In the genomic region with DNA sequence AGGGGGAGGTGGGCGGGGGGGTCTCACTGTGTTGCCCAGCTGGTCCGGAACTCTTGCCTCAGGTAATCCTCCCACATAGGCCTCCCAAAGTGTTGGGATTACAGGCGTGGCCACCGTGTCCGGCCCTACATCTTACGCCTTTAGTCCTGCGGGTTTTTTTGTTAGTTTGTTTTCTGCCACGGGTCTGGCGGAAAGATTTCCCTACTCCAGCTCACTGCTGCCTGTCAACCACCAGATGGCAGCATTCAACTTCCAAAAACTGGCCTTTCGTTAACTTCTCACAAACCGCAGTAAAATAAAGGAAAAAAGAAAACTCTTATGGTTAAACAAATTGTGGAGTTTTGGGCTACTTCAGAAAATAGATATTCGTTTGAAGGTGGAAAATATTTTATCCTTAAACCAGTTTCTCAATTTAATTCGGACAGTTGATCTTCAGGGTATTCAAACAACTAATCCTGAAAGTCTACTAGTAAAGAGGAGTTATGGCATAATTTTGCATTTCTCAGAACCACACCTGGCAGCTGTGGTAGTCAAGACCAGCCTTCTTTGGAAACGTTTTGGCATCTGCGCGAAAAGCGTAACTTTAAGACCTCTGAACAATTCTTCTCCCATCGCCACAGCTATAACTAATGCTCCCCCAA, we compare ENCODE assay signal across 8 cellular contexts. TPM values are rescaled to one million over a fixed set of nuclear protein-coding genes. Genes with fewer than 3 reads are reported as not detected.
DNase-seq lines count a peak whose midpoint lies in the region; ATAC-seq, FAIRE-seq and TF ChIP-seq lines count a peak whose summit lies in the region.

No MANE protein-coding gene starts in this region.

- H3K27me3 ChIP-seq in HepG2 (ENCODE audit: control insufficient read depth in 1 of 2, insufficient read depth in 2 of 2, low read length in 2 of 2) = no peaks in the 10 kb centered on the region
- no peaks in the 10 kb centered on the region for H3K27me3 ChIP-seq in upper lobe of left lung

- TF ChIP-seq RAD21 in HepG2 (CRISPR knock-in tag; IDR thresholded peaks at IDR 0.05) = peak; percentile 53

- peaks cover 13% of the 10 kb centered on the region for H3K4me1 ChIP-seq in HepG2 (ENCODE audit: insufficient read depth, low read length)
- H3K4me1 ChIP-seq in upper lobe of left lung = no peaks in the 10 kb centered on the region

- no peaks in the 10 kb centered on the region for H3K36me3 Mint-ChIP-seq in activated T-cell treated with anti-CD3 and anti-CD28 coated beads, Interleukin-2, amount 50 U/mL, for 72 hours (ENCODE audit: insufficient read depth in 2 of 2)
- H3K36me3 Mint-ChIP-seq in activated T-cell treated with anti-CD3 and anti-CD28 coated beads, Interleukin-2, amount 50 U/mL, for 4 hours (ENCODE audit: insufficient read depth) = no peaks in the 10 kb centered on the region
- H3K36me3 Mint-ChIP-seq in chondrocyte (ENCODE audit: low read depth) = no peaks in the 10 kb centered on the region

- H3K36me3 ChIP-seq in HepG2 (replicated peaks in 1 of 2; ENCODE audit: control insufficient read depth in 1 of 2, insufficient read depth in 2 of 2, low read length in 2 of 2) (no peaks in the 10 kb centered on the region), upper lobe of left lung (no peaks in the 10 kb centered on the region)

- H3K4me2 ChIP-seq in HepG2 (ENCODE audit: low read depth, low read length) = peak overlapping the region; percentile 36; the same call in 1 of the 2 replicates

- DNase-seq in activated T-cell treated with anti-CD3 and anti-CD28 coated beads, Interleukin-2, amount 50 U/mL, for 72 hours = peak; percentile 2 to 10
- DNase-seq in activated T-cell treated with anti-CD3 and anti-CD28 coated beads, Interleukin-2, amount 50 U/mL, for 4 hours = no peak
- DNase-seq in NCI-H82 (lab: John Stamatoyannopoulos, UW) (peak; percentile 74), chondrocyte (ENCODE audit: low spot score) (no peak), HepG2 (ENCODE audit: low spot score) (peak; percentile 36), upper lobe of left lung (peak in 1 of 2 donors; percentile 24)
- DNase-seq in activated CD8-positive, alpha-beta memory T cell treated with anti-CD3 and anti-CD28 coated beads, Interleukin-2, amount 50 U/mL, for 48 hours = no peak

- TF ChIP-seq EP300 in HepG2 (IDR thresholded peaks at IDR 0.05; ENCODE audit: low read depth in 2 of 2, low read length in 2 of 2) (no peak), HepG2 (CRISPR knock-in tag; IDR thresholded peaks at IDR 0.05; ENCODE audit: borderline replicate concordance) (no peak), upper lobe of left lung (IDR thresholded peaks at IDR 0.05) (no peak)

- no TSS peak for BruUV-seq in HepG2 (replicated peaks; lab: Mats Ljungman, UMichigan)

- no peaks in the 10 kb centered on the region for H4K20me1 ChIP-seq in HepG2 (ENCODE audit: insufficient read depth, low read length)

- no peak overlapping the region for H3K4me3 Mint-ChIP-seq in activated T-cell treated with anti-CD3 and anti-CD28 coated beads, Interleukin-2, amount 50 U/mL, for 72 hours
- no peak overlapping the region for H3K4me3 Mint-ChIP-seq in activated T-cell treated with anti-CD3 and anti-CD28 coated beads, Interleukin-2, amount 50 U/mL, for 4 hours
- H3K4me3 Mint-ChIP-seq in chondrocyte (ENCODE audit: unreplicated experiment) = peak overlapping the region; percentile 66

- peak; percentile 94 for TF ChIP-seq CTCF in chondrocyte (IDR thresholded peaks at IDR 0.05)
- TF ChIP-seq CTCF in HepG2 (CRISPR knock-in tag; IDR thresholded peaks at IDR 0.05) = peak; percentile 66
- peak; percentile 62 to 90 (median 78) for TF ChIP-seq CTCF in upper lobe of left lung (IDR thresholded peaks at IDR 0.05)

- CTCF ChIA-PET in HepG2 (lab: Yijun Ruan, JAX; ENCODE audit: low intra/inter-chr PET ratio, low total read pairs) = interaction anchor here (1.6 kb wide), 1 partner anchor 312 kb away, joined by 7 read pairs; no protein-coding TSS in a partner anchor

- no peak overlapping the region for H2AFZ ChIP-seq in HepG2 (ENCODE audit: low read length)

- WGBS in HepG2 (ENCODE audit: low lambda C conversion rate) = 21% methylated on average over 18 of the region's 18 CpGs
- 18 to 20% methylated on average over 18 of the region's 18 CpGs for WGBS in upper lobe of left lung, 2 donors

- peak; percentile 49 for FAIRE-seq in HepG2 (lab: Jason Lieb, UNC)

- H3K9ac ChIP-seq in HepG2 (ENCODE audit: insufficient read depth, low read depth, low read length) = no peak overlapping the region

- H3K27me3 Mint-ChIP-seq in activated T-cell treated with anti-CD3 and anti-CD28 coated beads, Interleukin-2, amount 50 U/mL, for 72 hours (ENCODE audit: low read depth) = peaks cover 19% of the 10 kb centered on the region
- peaks cover 2% of the 10 kb centered on the region for H3K27me3 Mint-ChIP-seq in activated T-cell treated with anti-CD3 and anti-CD28 coated beads, Interleukin-2, amount 50 U/mL, for 4 hours (ENCODE audit: low read depth)
- H3K27me3 Mint-ChIP-seq in chondrocyte (ENCODE audit: low read depth) = no peaks in the 10 kb centered on the region

- H3K27ac ChIP-seq in HepG2 (ENCODE audit: extremely low read length, insufficient read depth, low read length) (no peak overlapping the region), upper lobe of left lung (peak overlapping the region in 1 of 4 donors; percentile 5)

- POLR2A ChIA-PET in HepG2 (lab: Yijun Ruan, JAX) = interaction anchor here (1.3 kb wide), 1 partner anchor 14 kb away, joined by 4 read pairs; no protein-coding TSS in a partner anchor

- no peak for ATAC-seq in activated T-cell treated with anti-CD3 and anti-CD28 coated beads, Interleukin-2, amount 50 U/mL, for 72 hours (replicated peaks in 1 of 2)
- no peak for ATAC-seq in activated T-cell treated with anti-CD3 and anti-CD28 coated beads, Interleukin-2, amount 50 U/mL, for 4 hours
- ATAC-seq in HG03135 (IDR thresholded peaks at IDR 0.05; ENCODE audit: unreplicated experiment) = peak; percentile 60
- no peak; the same call in 2 of the 3 replicates for ATAC-seq in HepG2
- peak in 1 of 2 donors; percentile 47 for ATAC-seq in upper lobe of left lung (ENCODE audit: low FRiP score in 2 of 2)

- no peaks in the 10 kb centered on the region for H3K79me2 ChIP-seq in HepG2 (ENCODE audit: insufficient read depth, low read length)

- TF ChIP-seq POLR2A in HepG2 (IDR thresholded peaks at IDR 0.05; ENCODE audit: insufficient read depth in 1 of 2, low read depth in 2 of 2, low read length in 2 of 2) (no peak), upper lobe of left lung (IDR thresholded peaks at IDR 0.05) (no peak)

- intact Hi-C loops in HepG2 (cut with micrococcal nuclease; ENCODE audit: unreplicated experiment) = loop anchor here (1.0 kb wide), 1 partner anchor 313 kb away; no protein-coding TSS in a partner anchor

- no peak overlapping the region; a peak in 1 of 6 replicates for H3K4me3 ChIP-seq in HepG2 (replicated peaks in 1 of 3; ENCODE audit: insufficient read depth in 1 of 3, low read depth in 2 of 3, low read length in 3 of 3)
- peak overlapping the region in 1 of 4 donors; percentile 4 for H3K4me3 ChIP-seq in upper lobe of left lung

- H3K9me3 Mint-ChIP-seq in activated T-cell treated with anti-CD3 and anti-CD28 coated beads, Interleukin-2, amount 50 U/mL, for 72 hours = no peaks in the 10 kb centered on the region
- no peaks in the 10 kb centered on the region for H3K9me3 Mint-ChIP-seq in activated T-cell treated with anti-CD3 and anti-CD28 coated beads, Interleukin-2, amount 50 U/mL, for 4 hours
- peaks cover 2% of the 10 kb centered on the region for H3K9me3 Mint-ChIP-seq in chondrocyte (ENCODE audit: low read depth)

- in situ Hi-C loops in HepG2 (cut with HindIII; ENCODE audit: extremely low pct_ligation_motif_present, low pct_unique_long_range_greater_than_20kb) = loop anchor here (5.0 to 10.0 kb wide), 2 partner anchors 232 to 314 kb away; partner anchors contain the start of gene PLS3

- H3K9me3 ChIP-seq in HepG2 (ENCODE audit: low read length) = no peaks in the 10 kb centered on the region
- H3K9me3 ChIP-seq in upper lobe of left lung = no peaks in the 10 kb centered on the region

- H3K4me1 Mint-ChIP-seq in activated T-cell treated with anti-CD3 and anti-CD28 coated beads, Interleukin-2, amount 50 U/mL, for 72 hours (ENCODE audit: low read depth) = peaks cover 5% of the 10 kb centered on the region
- H3K4me1 Mint-ChIP-seq in activated T-cell treated with anti-CD3 and anti-CD28 coated beads, Interleukin-2, amount 50 U/mL, for 4 hours (ENCODE audit: low read depth) = no peaks in the 10 kb centered on the region
- H3K4me1 Mint-ChIP-seq in chondrocyte (ENCODE audit: low read depth) = peaks cover 28% of the 10 kb centered on the region

- no peak overlapping the region for H3K27ac Mint-ChIP-seq in activated T-cell treated with anti-CD3 and anti-CD28 coated beads, Interleukin-2, amount 50 U/mL, for 72 hours
- peak overlapping the region; percentile 27 for H3K27ac Mint-ChIP-seq in chondrocyte (ENCODE audit: unreplicated experiment)

TF ChIP-seq in HepG2, 621 proteins besides CTCF, POLR2A, EP300 and RAD21 (continues in another document):
- no peak for TF ChIP-seq FOXO1 (CRISPR knock-in tag; IDR thresholded peaks at IDR 0.05)

RNA-seq across cellular contexts. Expression of gene LUZP4, which starts 41.1 kb away (rescaled TPM):
- total RNA-seq in activated T-cell treated with anti-CD3 and anti-CD28 coated beads, Interleukin-2, amount 50 U/mL, for 72 hours = not detected
- not detected for total RNA-seq in activated T-cell treated with anti-CD3 and anti-CD28 coated beads, Interleukin-2, amount 50 U/mL, for 4 hours
- total RNA-seq in chondrocyte = not detected in 3 replicates
- total RNA-seq in HepG2 (2016; rRNA removed; fragmentation: Illumina TruSeq; extraction: Trizol) = not detected in 2 replicates
- not detected in 2 replicates for total RNA-seq in HepG2 (2016; cell fraction: cytosol; rRNA removed; fragmentation: Illumina TruSeq; extraction: Trizol; ENCODE audit: low read depth)
- not detected in 2 replicates for total RNA-seq in HepG2 (2016; cell fraction: insoluble cytoplasmic fraction; rRNA removed; fragmentation: Illumina TruSeq; extraction: Trizol)
- not detected in 2 replicates for total RNA-seq in HepG2 (2016; cell fraction: membrane; rRNA removed; fragmentation: Illumina TruSeq; extraction: Trizol)
- total RNA-seq in HepG2 (2016; cell fraction: nucleus; rRNA removed; fragmentation: Illumina TruSeq; extraction: Trizol) = not detected in 2 replicates
- not detected in 2 replicates for polyA plus RNA-seq in HepG2 (2011; rRNA removed)
- polyA plus RNA-seq in HepG2 (2011; cell fraction: cytosol; rRNA removed) = not detected in 2 replicates
- polyA plus RNA-seq in HepG2 (2011; cell fraction: nucleus; rRNA removed) = not detected in 2 replicates
- not detected in 2 replicates for polyA plus RNA-seq in HepG2 (2012)
- not detected in 2 replicates for polyA plus RNA-seq in HepG2 (2016; cell fraction: cytosol; fragmentation: Illumina TruSeq; extraction: Trizol; ENCODE audit: low read depth)
- polyA plus RNA-seq in HepG2 (2016; cell fraction: insoluble cytoplasmic fraction; fragmentation: Illumina TruSeq; extraction: Trizol; ENCODE audit: low read depth) = not detected in 2 replicates
- polyA plus RNA-seq in HepG2 (2016; cell fraction: membrane; fragmentation: Illumina TruSeq; extraction: Trizol; ENCODE audit: low read depth) = not detected in 2 replicates
- polyA plus RNA-seq in HepG2 (2016; cell fraction: nucleus; fragmentation: Illumina TruSeq; extraction: Trizol; ENCODE audit: insufficient read depth, low read depth) = not detected in 2 replicates
- not detected in 2 replicates for polyA minus RNA-seq in HepG2 (2011; rRNA and poly(A)+ RNA removed; ENCODE audit: low replicate concordance)
- polyA minus RNA-seq in HepG2 (2011; cell fraction: cytosol; rRNA and poly(A)+ RNA removed) = not detected in 2 replicates
- polyA minus RNA-seq in HepG2 (2011; cell fraction: nucleus; rRNA and poly(A)+ RNA removed) = not detected in 2 replicates
- not detected for total RNA-seq in upper lobe of left lung

Comparison
In these comparisons a context has a peak if more than half of its experiments do, and no peak if none do; other contexts are left out.
1. DNase-seq: peak in activated T-cell treated with anti-CD3 and anti-CD28 coated beads, Interleukin-2, amount 50 U/mL, for 72 hours (2 of 2), NCI-H82 (single experiment) and HepG2 (single experiment); none in activated T-cell treated with anti-CD3 and anti-CD28 coated beads, Interleukin-2, amount 50 U/mL, for 4 hours (single experiment), chondrocyte (single experiment) and activated CD8-positive, alpha-beta memory T cell treated with anti-CD3 and anti-CD28 coated beads, Interleukin-2, amount 50 U/mL, for 48 hours (single experiment).
2. Peak in every context shown above with its lines, with median percentiles within 50 percentile points of each other: CTCF ChIP-seq.